In the genomic region with DNA sequence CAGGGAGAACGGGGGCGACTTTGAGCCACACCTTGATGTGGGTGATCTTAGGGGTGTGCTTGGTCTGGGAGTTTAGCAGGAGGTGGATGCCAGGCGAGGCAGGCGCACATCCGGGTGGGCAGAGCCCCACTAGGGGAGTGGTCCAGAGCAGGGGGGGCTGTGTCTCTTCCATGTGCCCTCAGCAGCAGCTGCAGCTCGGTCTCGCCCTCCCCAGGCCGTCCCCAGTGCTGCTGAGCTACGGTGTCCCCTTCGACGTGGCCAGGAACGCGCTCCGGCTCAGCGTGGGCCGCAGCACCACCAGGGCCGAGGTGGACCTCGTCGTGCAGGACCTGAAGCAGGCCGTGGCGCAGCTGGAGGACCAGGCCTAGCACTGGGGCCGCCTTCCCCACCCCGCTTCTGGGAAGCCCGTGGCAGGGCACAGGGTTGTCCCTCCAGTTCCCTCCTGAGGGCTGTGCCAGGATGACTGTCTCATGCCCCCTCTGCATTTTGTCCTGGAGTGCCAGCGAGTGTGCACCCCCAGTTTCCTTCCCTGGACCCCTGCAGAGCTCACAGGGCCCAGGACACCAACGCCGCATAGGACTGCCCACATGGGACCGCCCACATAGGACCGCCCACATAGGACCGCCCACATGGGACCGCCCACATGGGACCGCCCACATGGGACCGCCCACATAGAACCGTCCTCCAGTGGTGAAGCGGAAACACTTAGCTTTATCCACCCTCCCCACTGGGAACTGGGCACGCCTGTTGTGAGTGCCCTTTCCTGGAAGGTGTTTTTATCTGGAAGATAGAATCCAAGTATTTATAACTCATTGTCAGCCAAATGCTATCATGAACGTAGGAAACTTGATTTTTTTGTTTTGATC, we compare ENCODE assay signal across 8 cellular contexts. TPM values are rescaled to one million over a fixed set of nuclear protein-coding genes. Genes with fewer than 3 reads are reported as not detected.
DNase-seq lines count a peak whose midpoint lies in the region; ATAC-seq, FAIRE-seq and TF ChIP-seq lines count a peak whose summit lies in the region.

No MANE protein-coding gene starts in this region.

- TF ChIP-seq EP300 in A549 (IDR thresholded peaks at IDR 0.05): no peak

- no peak overlapping the region for H3K23ac ChIP-seq in mesenchymal stem cell (ENCODE audit: low read length in 2 of 2)

- H2BK120ac ChIP-seq in mesenchymal stem cell (ENCODE audit: low read depth, low read length): no peak overlapping the region

- no peaks in the 10 kb centered on the region for H3K9me3 ChIP-seq in A549
- H3K9me3 ChIP-seq in OCI-LY1 (ENCODE audit: low read length): no peaks in the 10 kb centered on the region
- no peaks in the 10 kb centered on the region for H3K9me3 ChIP-seq in mesenchymal stem cell (ENCODE audit: control insufficient read depth, low read length)

- H3K27ac ChIP-seq in A549: no peak overlapping the region
- H3K27ac ChIP-seq in OCI-LY1 (ENCODE audit: low read depth, low read length, poor library complexity, severe bottlenecking): no peak overlapping the region
- H3K27ac ChIP-seq in mesenchymal stem cell (ENCODE audit: low read length, poor library complexity, severe bottlenecking): peak overlapping the region; percentile 85

- H4K8ac ChIP-seq in mesenchymal stem cell (ENCODE audit: low read length): no peak overlapping the region

- no peak overlapping the region for H2BK15ac ChIP-seq in mesenchymal stem cell (ENCODE audit: low read depth, poor library complexity, severe bottlenecking)

- whole genome bisulfite sequencing in A549 (ENCODE audit: missing lambda C conversion rate): 44% methylated on average over 17 of the region's 37 CpGs
- 88% methylated on average over 36 of the region's 37 CpGs for WGBS in mesenchymal stem cell

- H3K4me3 ChIP-seq in A549 (no peak overlapping the region), OCI-LY1 (ENCODE audit: low read depth, low read length, poor library complexity, severe bottlenecking) (peak overlapping the region; percentile 23), mesenchymal stem cell (ENCODE audit: insufficient read depth in 1 of 2, low read depth in 1 of 2, low read length in 2 of 2) (peak overlapping the region in 1 of 2 experiments; percentile 11)

- no peak overlapping the region for H3K4ac ChIP-seq in mesenchymal stem cell (ENCODE audit: low read depth in 1 of 2, low read length in 2 of 2)

- H2BK5ac ChIP-seq in mesenchymal stem cell (ENCODE audit: low read depth, low read length, poor library complexity, severe bottlenecking): no peak overlapping the region

- no peaks in the 10 kb centered on the region for H3K79me2 ChIP-seq in OCI-LY1 (ENCODE audit: insufficient read depth, low read length)

- H3K9me2 ChIP-seq in OCI-LY1 (ENCODE audit: low read depth, low read length): no peaks in the 10 kb centered on the region

- POLR2A ChIA-PET in A549 (lab: Yijun Ruan, JAX): no interaction called here

- H3K9ac ChIP-seq in OCI-LY1 (ENCODE audit: low read length): no peak overlapping the region
- no peak overlapping the region for H3K9ac ChIP-seq in mesenchymal stem cell (ENCODE audit: low read length)

- H3K14ac ChIP-seq in mesenchymal stem cell (ENCODE audit: low read length in 2 of 2): no peak overlapping the region

- H3K4me1 ChIP-seq in A549 (no peaks in the 10 kb centered on the region), OCI-LY1 (ENCODE audit: insufficient read depth, low read length, severe bottlenecking) (peaks cover 10% of the 10 kb centered on the region), mesenchymal stem cell (ENCODE audit: control insufficient read depth, insufficient read depth, low read depth, low read length) (peaks cover 45% of the 10 kb centered on the region)

- no peaks in the 10 kb centered on the region for H3F3A ChIP-seq in OCI-LY1 (ENCODE audit: insufficient read depth, low read length)

- CTCF ChIA-PET in A549 (lab: Yijun Ruan, JAX): no interaction called here

- H3K36me3 ChIP-seq in OCI-LY1 (ENCODE audit: insufficient read depth, low read length): peaks cover 7% of the 10 kb centered on the region; the same call in 1 of the 2 replicates
- peaks cover 4 to 14% of the 10 kb centered on the region in 2 experiments for H3K36me3 ChIP-seq in mesenchymal stem cell (ENCODE audit: control insufficient read depth in 1 of 2, insufficient read depth in 2 of 2, low read depth in 1 of 2, low read length in 2 of 2)

- peak overlapping the region in 1 of 2 experiments; percentile 10 for H2BK12ac ChIP-seq in mesenchymal stem cell (ENCODE audit: low read length in 2 of 2)

- FAIRE-seq in A549 (lab: Jason Lieb, UNC) (no peak), colon (lab: Jason Lieb, UNC) (peak; percentile 92)

- no peaks in the 10 kb centered on the region for H4K20me1 ChIP-seq in OCI-LY1 (ENCODE audit: insufficient read depth, low read length)

- no peak for TF ChIP-seq RAD21 in A549 (conservative IDR thresholded peaks at IDR 0.05 in 1 of 2, IDR thresholded peaks at IDR 0.05 in 1 of 2)

- TF ChIP-seq POLR2A in A549 (IDR thresholded peaks at IDR 0.05; ENCODE audit: low read length): no peak

- H3K27me3 ChIP-seq in OCI-LY1 (ENCODE audit: insufficient read depth, low read length): peaks cover 12% of the 10 kb centered on the region
- H3K27me3 ChIP-seq in mesenchymal stem cell (ENCODE audit: control insufficient read depth in 1 of 2, insufficient read depth in 1 of 2, low read length in 2 of 2): peaks cover 0 to 7% of the 10 kb centered on the region in 2 experiments

- H3K4me2 ChIP-seq in A549: no peak overlapping the region
- peak overlapping the region; percentile 51 for H3K4me2 ChIP-seq in OCI-LY1 (ENCODE audit: low read length)
- peak overlapping the region; percentile 55 for H3K4me2 ChIP-seq in mesenchymal stem cell (ENCODE audit: low read length, poor library complexity, severe bottlenecking)

- H4K91ac ChIP-seq in mesenchymal stem cell (ENCODE audit: low read length): peak overlapping the region; percentile 25

- DNase-seq in A549 (ENCODE audit: low read depth in 1 of 2, low spot score in 1 of 2) (peak; percentile 71 to 84), GM10266 (ENCODE audit: extremely low spot score) (peak; percentile 92), mesenchymal stem cell (peak; percentile 68), HCEC 1CT (no peak)

- H3K18ac ChIP-seq in mesenchymal stem cell (ENCODE audit: low read depth in 1 of 2, low read length in 2 of 2): no peak overlapping the region

- H2AFZ ChIP-seq in OCI-LY1 (ENCODE audit: low read length): no peak overlapping the region
- no peak overlapping the region for H2AFZ ChIP-seq in mesenchymal stem cell (ENCODE audit: low read depth, low read length)

- TF ChIP-seq CTCF in A549 (IDR thresholded peaks at IDR 0.05) (no peak), GM10266 (IDR thresholded peaks at IDR 0.05; ENCODE audit: control insufficient read depth, insufficient read depth, low read depth, missing control alignments) (no peak), OCI-LY1 (IDR thresholded peaks at IDR 0.05; ENCODE audit: low read length) (no peak)

- H3K79me1 ChIP-seq in mesenchymal stem cell (replicated peaks; ENCODE audit: low read length, poor library complexity, severe bottlenecking): no peaks in the 10 kb centered on the region

- H2AK5ac ChIP-seq in mesenchymal stem cell (ENCODE audit: low read length, severe bottlenecking): peak overlapping the region; percentile 33

- ATAC-seq in A549 (peak; percentile 75 to 93), HG02623 (IDR thresholded peaks at IDR 0.05; ENCODE audit: unreplicated experiment) (peak; percentile 59), HG02588 (IDR thresholded peaks at IDR 0.05; ENCODE audit: unreplicated experiment) (no peak)

TF ChIP-seq in A549, 52 proteins besides CTCF, POLR2A, EP300 and RAD21 (continues in another document):
- TF ChIP-seq MAFK (IDR thresholded peaks at IDR 0.05; ENCODE audit: partially characterized antibody) (no peak), CBX8 (IDR thresholded peaks at IDR 0.05) (no peak), BHLHE40 (IDR thresholded peaks at IDR 0.05; ENCODE audit: low read depth, low read length) (no peak), JUNB (IDR thresholded peaks at IDR 0.05) (no peak), MYC (IDR thresholded peaks at IDR 0.05; ENCODE audit: borderline replicate concordance, low read length) (no peak), HOXB13 (CRISPR knock-in tag; IDR thresholded peaks at IDR 0.05; ENCODE audit: low read depth) (no peak), RARB (CRISPR knock-in tag; IDR thresholded peaks at IDR 0.05) (no peak), RNF2 (IDR thresholded peaks at IDR 0.05; ENCODE audit: borderline replicate concordance, low read depth) (no peak), CHD4 (IDR thresholded peaks at IDR 0.05; ENCODE audit: borderline replicate concordance) (no peak), HEYL (CRISPR knock-in tag; IDR thresholded peaks at IDR 0.05) (no peak), SREBF2 (IDR thresholded peaks at IDR 0.05) (no peak), ZNF302 (CRISPR knock-in tag; IDR thresholded peaks at IDR 0.05) (no peak), HDAC2 (IDR thresholded peaks at IDR 0.05) (no peak), FOSL2 (IDR thresholded peaks at IDR 0.05) (no peak), FOSL2 (CRISPR knock-in tag; IDR thresholded peaks at IDR 0.05) (no peak), GATA3 (IDR thresholded peaks at IDR 0.05; ENCODE audit: borderline replicate concordance) (no peak)

RNA-seq across cellular contexts. Expression of a gene that starts 1.9 kb away (rescaled TPM):
- polyA plus RNA-seq in A549 (2011; rRNA removed): 0.04 and 0.07 TPM in 2 replicates
- 0.12 and 0.16 TPM in 2 replicates for polyA plus RNA-seq in A549 (2012; cell fraction: cytosol; rRNA removed)
- 0.80 and 1.0 TPM in 2 replicates for polyA plus RNA-seq in A549 (2012; cell fraction: nucleus; rRNA removed)
- polyA plus RNA-seq in A549 (2017; fragmentation: RNase III; extraction: RNeasy Plus Mini Kit Qiagen cat#74134 plus additional on column Dnase treatment): 0.15 to 0.22 TPM (median 0.17 TPM) in 3 replicates
- polyA minus RNA-seq in A549 (2011; rRNA and poly(A)+ RNA removed): not detected in 2 replicates
- polyA plus RNA-seq in mesenchymal stem cell (2013, experiment 1 of 2): 0.19 TPM
- polyA plus RNA-seq in mesenchymal stem cell (2013, experiment 2 of 2): 0.32 TPM

RNA-seq across cellular contexts. Expression of a gene that starts 37.4 kb away (rescaled TPM):
- 19.0 and 19.3 TPM in 2 replicates for polyA plus RNA-seq in A549 (2011; rRNA removed)
- 29.2 and 38.4 TPM in 2 replicates for polyA plus RNA-seq in A549 (2012; cell fraction: cytosol; rRNA removed)
- 55.2 and 59.9 TPM in 2 replicates for polyA plus RNA-seq in A549 (2012; cell fraction: nucleus; rRNA removed)
- polyA plus RNA-seq in A549 (2017; fragmentation: RNase III; extraction: RNeasy Plus Mini Kit Qiagen cat#74134 plus additional on column Dnase treatment): 25.5 to 28.3 TPM (median 28.1 TPM) in 3 replicates
- 21.5 and 32.3 TPM in 2 replicates for polyA minus RNA-seq in A549 (2011; rRNA and poly(A)+ RNA removed)
- 11.3 TPM for polyA plus RNA-seq in mesenchymal stem cell (2013, experiment 1 of 2)
- 10.6 TPM for polyA plus RNA-seq in mesenchymal stem cell (2013, experiment 2 of 2)

RNA-seq across cellular contexts. Expression of a gene that starts 40.2 kb away (rescaled TPM):
- 0.04 TPM in 1 of 2 replicates, not detected in the other for polyA plus RNA-seq in A549 (2011; rRNA removed)
- polyA plus RNA-seq in A549 (2012; cell fraction: cytosol; rRNA removed): 0.01 TPM in 1 of 2 replicates, not detected in the other
- 0.05 and 0.07 TPM in 2 replicates for polyA plus RNA-seq in A549 (2012; cell fraction: nucleus; rRNA removed)
- polyA plus RNA-seq in A549 (2017; fragmentation: RNase III; extraction: RNeasy Plus Mini Kit Qiagen cat#74134 plus additional on column Dnase treatment): 0.03 to 0.04 TPM (median 0.03 TPM) in 3 replicates
- polyA minus RNA-seq in A549 (2011; rRNA and poly(A)+ RNA removed): 0.08 TPM in 1 of 2 replicates, not detected in the other
- 0.58 TPM for polyA plus RNA-seq in mesenchymal stem cell (2013, experiment 1 of 2)
- polyA plus RNA-seq in mesenchymal stem cell (2013, experiment 2 of 2): 0.52 TPM
